ENCODE assay signal across 8 cellular contexts in genomic region chr12:19350855-19351254, GRCh38.
DNase-seq lines count a peak whose midpoint lies in the region; ATAC-seq, FAIRE-seq and TF ChIP-seq lines count a peak whose summit lies in the region.
"Not testable (repeated sequence)": the region's sequence is repeated elsewhere in the genome, so short reads cannot be mapped to it uniquely, and the experiment has no call there.

No MANE protein-coding gene starts in this region.

- not testable (repeated sequence) for H3K27me3 ChIP-seq in bronchial epithelial cell (ENCODE audit: control insufficient read depth, insufficient read depth, low read length); foreskin keratinocyte

- POLR2A ChIA-PET in MCF 10A (lab: Yijun Ruan, JAX): not testable (repeated sequence)

- not testable (repeated sequence) for H3K4me1 ChIP-seq in foreskin keratinocyte

- FAIRE-seq in bronchial epithelial cell (lab: Jason Lieb, UNC): not testable (repeated sequence)

- not testable (repeated sequence) for H3K4me3 ChIP-seq in GM12865 (ENCODE audit: low read depth, low read length); LNCaP clone FGC (ENCODE audit: low read depth, low read length); bronchial epithelial cell (ENCODE audit: low read depth, low read length)

- not testable (repeated sequence) for H3K27me3 Mint-ChIP-seq in T-helper 17 cell; MCF 10A (ENCODE audit: insufficient read depth, unreplicated experiment)

- not testable (repeated sequence) for H3K36me3 Mint-ChIP-seq in T-helper 17 cell (ENCODE audit: low read depth)
- peaks cover 76% of the 10 kb centered on the region for H3K36me3 Mint-ChIP-seq in MCF 10A (ENCODE audit: insufficient read depth, unreplicated experiment)

- not testable (repeated sequence) for ATAC-seq in T-helper 17 cell
- ATAC-seq in foreskin keratinocyte: peak; percentile 64

- intact Hi-C loops in MCF 10A (cut with micrococcal nuclease): not testable (repeated sequence)

- CTCF ChIA-PET in MCF 10A (lab: Yijun Ruan, JAX): interaction anchor here (0.6 to 0.7 kb wide), 2 partner anchors 35 to 796 kb away, joined by 3 read pairs; no protein-coding TSS in a partner anchor

- H3K36me3 ChIP-seq in bronchial epithelial cell (ENCODE audit: control insufficient read depth, insufficient read depth, low read length): not testable (repeated sequence)

- H3K9me3 Mint-ChIP-seq in MCF 10A (ENCODE audit: unreplicated experiment): not testable (repeated sequence)

- not testable (repeated sequence) for H3K9me3 ChIP-seq in T-helper 17 cell (ENCODE audit: control insufficient read depth, low read length, poor library complexity, severe bottlenecking)

- not testable (repeated sequence) for TF ChIP-seq CTCF in GM12865 (IDR thresholded peaks at IDR 0.05; ENCODE audit: insufficient read depth, low read depth, low read length, missing control alignments); LNCaP clone FGC (IDR thresholded peaks at IDR 0.05; ENCODE audit: control insufficient read depth, extremely low read depth, insufficient read depth); MCF 10A (IDR thresholded peaks at IDR 0.05; ENCODE audit: unreplicated experiment); bronchial epithelial cell (IDR thresholded peaks at IDR 0.05; ENCODE audit: insufficient read depth, low read length, severe bottlenecking); foreskin keratinocyte (conservative IDR thresholded peaks at IDR 0.05)

- not testable (repeated sequence) for H3K4me1 Mint-ChIP-seq in T-helper 17 cell; MCF 10A (ENCODE audit: insufficient read depth, unreplicated experiment)

- H3K4me3 Mint-ChIP-seq in T-helper 17 cell; MCF 10A (ENCODE audit: unreplicated experiment): not testable (repeated sequence)

- H3K27ac Mint-ChIP-seq in T-helper 17 cell: peak overlapping the region; percentile 51
- peak overlapping the region; percentile 42 for H3K27ac Mint-ChIP-seq in MCF 10A (ENCODE audit: low read depth, unreplicated experiment)

- not testable (repeated sequence) for BruUV-seq in MCF 10A (replicated peaks; lab: Mats Ljungman, UMichigan)

- not testable (repeated sequence) for H3K27ac ChIP-seq in epithelial cell of prostate, foreskin keratinocyte

- DNase-seq in GM12865 (ENCODE audit: low read depth): peak; percentile 5
- peak; percentile 14 for DNase-seq in LNCaP clone FGC (ENCODE audit: low read depth)
- DNase-seq in NCI-H2171 treated with DMSO at 0.1 percent for 48 hours (lab: John Stamatoyannopoulos, UW): peak; percentile 22
- not testable (repeated sequence) for DNase-seq in T-helper 17 cell; MCF 10A (ENCODE audit: unreplicated experiment)
- DNase-seq in bronchial epithelial cell (ENCODE audit: low read depth): peak; percentile 43
- DNase-seq in epithelial cell of prostate (ENCODE audit: low read depth, low spot score): peak; percentile 8
- peak; percentile 23 to 45 for DNase-seq in foreskin keratinocyte
